19 cellular contexts compared by ENCODE assay signal in genomic region chr7:416761-417624, GRCh38.
DNase-seq lines count a peak whose midpoint lies in the region; ATAC-seq, FAIRE-seq and TF ChIP-seq lines count a peak whose summit lies in the region.
"Had no signal": no experiment of that assay in that cellular context is flagged by ENCODE, and none has a peak within 500 bp of the region (broad histone marks: within the 10 kb centered on the region; RNA-seq: fewer than 3 reads in every experiment).

No MANE protein-coding gene starts in this region.

- no peak overlapping the region for H3K27ac ChIP-seq in SK-N-SH (ENCODE audit: low read depth in 2 of 2, low read length in 1 of 2)
- H3K27ac ChIP-seq in kidney (ENCODE audit: low read depth in 2 of 2, low read length in 2 of 2): no peak overlapping the region
- H3K27ac ChIP-seq: 22Rv1 had no signal

- no peak for TF ChIP-seq RAD21 in SK-N-SH (IDR thresholded peaks at IDR 0.05; ENCODE audit: low read length)

- H3K79me2 ChIP-seq in SK-N-SH (ENCODE audit: insufficient read depth): no peaks in the 10 kb centered on the region

- POLR2A ChIA-PET in SK-N-SH (lab: Yijun Ruan, JAX): no interaction called here

- no peaks in the 10 kb centered on the region for H3K9me2 ChIP-seq in SK-N-SH

- H3K27me3 ChIP-seq in SK-N-SH (ENCODE audit: insufficient read depth): peaks cover 11% of the 10 kb centered on the region
- no peaks in the 10 kb centered on the region for H3K27me3 ChIP-seq in H7 (ENCODE audit: control insufficient read depth, insufficient read depth, low read length)
- H3K27me3 ChIP-seq: BE2C had no signal

- no peak for TF ChIP-seq EP300 in SK-N-SH (IDR thresholded peaks at IDR 0.05; ENCODE audit: borderline replicate concordance in 1 of 2, low read depth in 1 of 2, low read length in 1 of 2)

- no peaks in the 10 kb centered on the region for H3F3A ChIP-seq in SK-N-SH (replicated peaks; ENCODE audit: insufficient read depth)

- no peaks in the 10 kb centered on the region for H4K20me1 ChIP-seq in SK-N-SH (ENCODE audit: insufficient read depth)

- DNase-seq in SK-N-SH (peak; percentile 23), H7 (peak; percentile 27), kidney (peak; percentile 53), posterior vena cava (ENCODE audit: low spot score) (peak; percentile 83), HPDE6-E6E7 (ENCODE audit: extremely low spot score) (no peak), foreskin melanocyte (no peak)
- DNase-seq: BE2C; Calu3; CD4-positive, alpha-beta memory T cell; DMS53; NCI-H1417 treated with DMSO at 0.1 percent for 48 hours; NCI-H2029 treated with DMSO at 0.1 percent for 48 hours; NCI-H2171 treated with DMSO at 0.1 percent for 48 hours; NCI-H446 treated with DMSO at 0.1 percent for 48 hours; NCI-H748 treated with DMSO at 0.1 percent for 48 hours had no signal

- H3K36me3 ChIP-seq in SK-N-SH (replicated peaks in 1 of 2; ENCODE audit: control insufficient read depth in 1 of 2, insufficient read depth in 2 of 2, low read length in 1 of 2): no peaks in the 10 kb centered on the region
- no peaks in the 10 kb centered on the region for H3K36me3 ChIP-seq in H7 (replicated peaks; ENCODE audit: control insufficient read depth, insufficient read depth, low read length)
- no peaks in the 10 kb centered on the region for H3K36me3 ChIP-seq in kidney (ENCODE audit: control insufficient read depth in 1 of 2, insufficient read depth in 2 of 2, low read length in 2 of 2)
- H3K36me3 ChIP-seq: BE2C had no signal

- H3K9ac ChIP-seq in SK-N-SH: no peak overlapping the region
- no peak overlapping the region for H3K9ac ChIP-seq in kidney (ENCODE audit: low read length in 2 of 2)

- whole genome bisulfite sequencing in SK-N-SH (ENCODE audit: low lambda C conversion rate): 63% methylated on average over 17 of the region's 25 CpGs

- intact Hi-C loops in kidney (cut with DNase I): no loop called here
- intact Hi-C loops in posterior vena cava (cut with DNase I): no loop called here

- H3K4me2 ChIP-seq in SK-N-SH: no peak overlapping the region

- H3K9me3 ChIP-seq in SK-N-SH: no peaks in the 10 kb centered on the region
- H3K9me3 ChIP-seq in kidney (ENCODE audit: control insufficient read depth in 1 of 2, low read length in 2 of 2): peaks cover 3 to 12% of the 10 kb centered on the region in 2 donors
- H3K9me3 ChIP-seq: BE2C had no signal

- TF ChIP-seq CTCF in SK-N-SH (IDR thresholded peaks at IDR 0.05) (no peak), kidney (IDR thresholded peaks at IDR 0.05; ENCODE audit: borderline replicate concordance, extremely low read depth, insufficient read depth) (no peak)

- CTCF ChIA-PET in SK-N-SH (lab: Yijun Ruan, JAX): interaction anchor here (1.0 kb wide), 1 partner anchor 12 kb away, joined by 3 read pairs; no protein-coding TSS in a partner anchor

- no peak for ATAC-seq in SK-N-SH treated with all-trans-retinoic acid at 6 μM for 48 hours
- ATAC-seq in GM21529 (IDR thresholded peaks at IDR 0.05; ENCODE audit: unreplicated experiment): no peak

- H3K4me3 ChIP-seq in SK-N-SH (ENCODE audit: low read depth in 2 of 2, low read length in 1 of 2) (no peak overlapping the region), H7 (ENCODE audit: insufficient read depth, low read depth, low read length) (no peak overlapping the region), kidney (ENCODE audit: low read length in 2 of 2) (no peak overlapping the region)

- no peak for FAIRE-seq in kidney (lab: Jason Lieb, UNC)
- FAIRE-seq: H1 had no signal

- no peaks in the 10 kb centered on the region for H3K4me1 ChIP-seq in SK-N-SH (ENCODE audit: control insufficient read depth in 1 of 2, insufficient read depth in 2 of 2, low read depth in 1 of 2, low read length in 1 of 2)
- no peaks in the 10 kb centered on the region for H3K4me1 ChIP-seq in kidney (ENCODE audit: control insufficient read depth in 1 of 2, insufficient read depth in 1 of 2, low read depth in 1 of 2, low read length in 2 of 2)
- H3K4me1 ChIP-seq: BE2C had no signal

- H2AFZ ChIP-seq in SK-N-SH (ENCODE audit: low read depth): no peak overlapping the region

TF ChIP-seq in SK-N-SH, 30 proteins besides CTCF, POLR2A, EP300 and RAD21:
- TF ChIP-seq JUND (IDR thresholded peaks at IDR 0.05): no peak
- no peak for TF ChIP-seq CHD2 (IDR thresholded peaks at IDR 0.05; ENCODE audit: low read length, partially characterized antibody)
- no peak for TF ChIP-seq RXRA (IDR thresholded peaks at IDR 0.05; ENCODE audit: borderline replicate concordance, low read depth)
- no peak for TF ChIP-seq NRF1 (IDR thresholded peaks at IDR 0.05; ENCODE audit: low read depth, low read length)
- no peak for TF ChIP-seq ELF1 (IDR thresholded peaks at IDR 0.05)
- no peak for TF ChIP-seq TEAD4 (IDR thresholded peaks at IDR 0.05; ENCODE audit: borderline replicate concordance, insufficient read depth)

TF ChIP-seq in SK-N-SH treated with all-trans-retinoic acid at 6 μM for 48 hours, 23 proteins besides CTCF, POLR2A, EP300 and RAD21:
- no peak for TF ChIP-seq TCF4 (CRISPR knock-in tag; IDR thresholded peaks at IDR 0.05; ENCODE audit: borderline replicate concordance)
- TF ChIP-seq BACH2 (CRISPR knock-in tag; IDR thresholded peaks at IDR 0.05; ENCODE audit: borderline replicate concordance): no peak
- no peak for TF ChIP-seq ARNTL (CRISPR knock-in tag; IDR thresholded peaks at IDR 0.05; ENCODE audit: borderline replicate concordance, low read depth)
- no peak for TF ChIP-seq SNAI2 (CRISPR knock-in tag; IDR thresholded peaks at IDR 0.05)
- no peak for TF ChIP-seq ZC3H10 (CRISPR knock-in tag; IDR thresholded peaks at IDR 0.05)
- no peak for TF ChIP-seq TSHZ2 (CRISPR knock-in tag; IDR thresholded peaks at IDR 0.05)
- TF ChIP-seq RARB (CRISPR knock-in tag; IDR thresholded peaks at IDR 0.05): no peak
- TF ChIP-seq OSR1 (CRISPR knock-in tag; IDR thresholded peaks at IDR 0.05): no peak
- TF ChIP-seq GLIS3 (CRISPR knock-in tag; IDR thresholded peaks at IDR 0.05): no peak
- no peak for TF ChIP-seq ISL1 (CRISPR knock-in tag; IDR thresholded peaks at IDR 0.05)
- TF ChIP-seq TOX (CRISPR knock-in tag; IDR thresholded peaks at IDR 0.05; ENCODE audit: borderline replicate concordance): no peak
- no peak for TF ChIP-seq CSDC2 (CRISPR knock-in tag; IDR thresholded peaks at IDR 0.05)
- no peak for TF ChIP-seq CREB5 (CRISPR knock-in tag; IDR thresholded peaks at IDR 0.05; ENCODE audit: low read depth)
- no peak for TF ChIP-seq ZNF70 (CRISPR knock-in tag; IDR thresholded peaks at IDR 0.05)
- TF ChIP-seq ZNF8 (CRISPR knock-in tag; IDR thresholded peaks at IDR 0.05): no peak
- TF ChIP-seq ZFP30 (CRISPR knock-in tag; IDR thresholded peaks at IDR 0.05): no peak
- TF ChIP-seq ZNF565 (CRISPR knock-in tag; conservative IDR thresholded peaks at IDR 0.05; ENCODE audit: low read depth): no peak
- TF ChIP-seq ZFP3 (CRISPR knock-in tag; IDR thresholded peaks at IDR 0.05): no peak

Comparison
In these comparisons a context has a peak if more than half of its experiments do, and no peak if none do; other contexts are left out.
1. DNase-seq: peak in SK-N-SH (single experiment), H7 (single experiment), kidney (single experiment) and posterior vena cava (single experiment); none in HPDE6-E6E7 (single experiment) and foreskin melanocyte (single experiment).